Comparison of ENCODE assay signal across 24 cellular contexts in genomic region chr7:152966189-152966588, GRCh38.
DNase-seq lines count a peak whose midpoint lies in the region; ATAC-seq, FAIRE-seq and TF ChIP-seq lines count a peak whose summit lies in the region.
"Had no signal": no experiment of that assay in that cellular context is flagged by ENCODE, and none has a peak within 500 bp of the region (broad histone marks: within the 10 kb centered on the region; RNA-seq: fewer than 3 reads in every experiment).

No MANE protein-coding gene starts in this region.

- H3K27ac Mint-ChIP-seq in CD8-positive, alpha-beta T cell: no peak overlapping the region
- H3K27ac Mint-ChIP-seq: B cell; CD4-positive, alpha-beta T cell; CD8-positive, alpha-beta memory T cell had no signal

- H3K9me3 Mint-ChIP-seq in CD8-positive, alpha-beta T cell: peaks cover 4% of the 10 kb centered on the region

- no peak overlapping the region for H3K4me3 ChIP-seq in K562
- no peak overlapping the region for H3K4me3 ChIP-seq in esophagus muscularis mucosa
- no peak overlapping the region for H3K4me3 ChIP-seq in CD8-positive, alpha-beta T cell (ENCODE audit: low read depth, low read length)
- H3K4me3 ChIP-seq in gastroesophageal sphincter: no peak overlapping the region
- H3K4me3 ChIP-seq: A549; BLaER1 treated with 17β-estradiol and CSF1 and Interleukin-3, amounts not matched to agents 10 nM and 100 nM; GM12878 had no signal

- no peak overlapping the region for H3K9ac ChIP-seq in K562 (ENCODE audit: insufficient read depth in 1 of 2, low read depth in 2 of 2, low read length in 2 of 2)
- H3K9ac ChIP-seq: BLaER1 treated with 17β-estradiol and CSF1 and Interleukin-3, amounts not matched to agents 10 nM and 100 nM had no signal

- H3K4me1 ChIP-seq in K562 (replicated peaks in 1 of 2; ENCODE audit: control insufficient read depth in 2 of 2, insufficient read depth in 2 of 2, low read length in 2 of 2) (no peaks in the 10 kb centered on the region), esophagus muscularis mucosa (no peaks in the 10 kb centered on the region), gastroesophageal sphincter (no peaks in the 10 kb centered on the region)
- no peaks in the 10 kb centered on the region for H3K4me1 ChIP-seq in CD8-positive, alpha-beta T cell (ENCODE audit: insufficient read depth, low read length)
- H3K4me1 ChIP-seq: A549; BLaER1 treated with 17β-estradiol and CSF1 and Interleukin-3, amounts not matched to agents 10 nM and 100 nM had no signal

- H3K4me1 Mint-ChIP-seq in CD8-positive, alpha-beta T cell (ENCODE audit: low read depth): no peaks in the 10 kb centered on the region
- H3K4me1 Mint-ChIP-seq: B cell; CD8-positive, alpha-beta memory T cell had no signal

- DNase-seq in NCI-H69 (lab: John Stamatoyannopoulos, UW) (peak; percentile 14), K562 (ENCODE audit: extremely low read depth in 1 of 4, low spot score in 3 of 4) (no peak), esophagus muscularis mucosa (ENCODE audit: extremely low spot score) (peak; percentile 70)
- DNase-seq in CD8-positive, alpha-beta T cell: no peak
- DNase-seq: AML-193; CD4-positive, alpha-beta T cell; CD8-positive, alpha-beta memory T cell; COR-L47; DMS 273 treated with DMSO at 0.1 percent for 48 hours; DMS153; DMS53; DMS79; DND-41; EL; GDM1 had no signal

- no TSS peak for BruUV-seq in K562 (replicated peaks; lab: Mats Ljungman, UMichigan)

- no peaks in the 10 kb centered on the region for H4K20me1 ChIP-seq in K562 (replicated peaks; ENCODE audit: control insufficient read depth, insufficient read depth, low read length)
- H4K20me1 ChIP-seq: BLaER1 treated with 17β-estradiol and CSF1 and Interleukin-3, amounts not matched to agents 10 nM and 100 nM had no signal

- POLR2A ChIA-PET in K562 (lab: Yijun Ruan, JAX): no interaction called here
- POLR2A ChIA-PET in CD8-positive, alpha-beta T cell (lab: Charles Lee): no interaction called here

- no peak for TF ChIP-seq RAD21 in K562 (CRISPR knock-in tag; conservative IDR thresholded peaks at IDR 0.05 in 1 of 2, IDR thresholded peaks at IDR 0.05 in 1 of 2)

- TF ChIP-seq POLR2A in K562 (conservative IDR thresholded peaks at IDR 0.05) (no peak), esophagus muscularis mucosa (IDR thresholded peaks at IDR 0.05; ENCODE audit: low read depth) (no peak), gastroesophageal sphincter (IDR thresholded peaks at IDR 0.05) (no peak)

- TF ChIP-seq EP300 in K562 (IDR thresholded peaks at IDR 0.05; ENCODE audit: low read length) (no peak), esophagus muscularis mucosa (IDR thresholded peaks at IDR 0.05) (no peak), gastroesophageal sphincter (IDR thresholded peaks at IDR 0.05) (no peak)

- H3K4me3 Mint-ChIP-seq in CD8-positive, alpha-beta T cell: no peak overlapping the region
- H3K4me3 Mint-ChIP-seq: B cell; CD4-positive, alpha-beta T cell; CD8-positive, alpha-beta memory T cell had no signal

- CTCF ChIA-PET in K562 (lab: Yijun Ruan, JAX; ENCODE audit: low intra/inter-chr PET ratio): no interaction called here
- CTCF ChIA-PET in CD8-positive, alpha-beta T cell (lab: Charles Lee): no interaction called here

- WGBS in K562 (ENCODE audit: insufficient coverage, low coverage, missing lambda C conversion rate): 2% methylated on average over 5 of the region's 5 CpGs
- WGBS in esophagus muscularis mucosa: 92% methylated on average over 5 of the region's 5 CpGs
- WGBS in gastroesophageal sphincter (ENCODE audit: low coverage in 1 of 2), 2 donors: 90% methylated on average over 2 of the region's 5 CpGs; no CpG with 5 or more reads in 1 of the 2 donors

- no peaks in the 10 kb centered on the region for H3K36me3 Mint-ChIP-seq in CD8-positive, alpha-beta T cell

- intact Hi-C loops in K562 (cut with micrococcal nuclease): no loop called here
- intact Hi-C loops in esophagus muscularis mucosa (cut with DNase I): no loop called here
- intact Hi-C loops in CD8-positive, alpha-beta T cell (cut with DNase I, micrococcal nuclease): no loop called here

- no peak overlapping the region for H2AFZ ChIP-seq in K562 (ENCODE audit: low read depth, low read length)

- H3K27me3 Mint-ChIP-seq in CD8-positive, alpha-beta T cell (ENCODE audit: low read depth): peaks cover 3% of the 10 kb centered on the region
- H3K27me3 Mint-ChIP-seq: B cell; CD4-positive, alpha-beta T cell had no signal

- no peak overlapping the region for H3K4me2 ChIP-seq in K562 (ENCODE audit: insufficient read depth, low read length)
- H3K4me2 ChIP-seq: A549; BLaER1 treated with 17β-estradiol and CSF1 and Interleukin-3, amounts not matched to agents 10 nM and 100 nM had no signal

- H3K27ac ChIP-seq in K562 (ENCODE audit: extremely low read depth, low read depth, low read length): no peak overlapping the region
- no peak overlapping the region for H3K27ac ChIP-seq in esophagus muscularis mucosa (replicated peaks in 1 of 4)
- H3K27ac ChIP-seq in CD8-positive, alpha-beta T cell (ENCODE audit: low read depth, low read length): no peak overlapping the region
- no peak overlapping the region for H3K27ac ChIP-seq in gastroesophageal sphincter
- H3K27ac ChIP-seq: 22Rv1; A549; BLaER1 treated with 17β-estradiol and CSF1 and Interleukin-3, amounts not matched to agents 10 nM and 100 nM; C4-2B had no signal

- ATAC-seq in K562: no peak
- no peak for ATAC-seq in CD8-positive, alpha-beta T cell
- no peak for ATAC-seq in gastroesophageal sphincter
- ATAC-seq: A549, GM12878 had no signal

- in situ Hi-C loops in K562 (cut with MboI): no loop called here

- no peaks in the 10 kb centered on the region for H3K79me2 ChIP-seq in K562 (ENCODE audit: control insufficient read depth, insufficient read depth, low read length)

- FAIRE-seq in K562 (lab: Jason Lieb, UNC): no peak
- FAIRE-seq: A549, GM12878, GM12892, GM18507 had no signal

- TF ChIP-seq CTCF in K562 (IDR thresholded peaks at IDR 0.05 in 2 of 3, conservative IDR thresholded peaks at IDR 0.05 in 1 of 3; ENCODE audit: insufficient read depth in 2 of 3, low read depth in 1 of 3, low read length in 3 of 3): peak in 2 of 3 experiments; percentile 7 to 52; a peak in 1 of 6 replicates
- TF ChIP-seq CTCF in esophagus muscularis mucosa (IDR thresholded peaks at IDR 0.05): no peak
- TF ChIP-seq CTCF in CD8-positive, alpha-beta T cell (IDR thresholded peaks at IDR 0.05): no peak
- no peak for TF ChIP-seq CTCF in gastroesophageal sphincter (IDR thresholded peaks at IDR 0.05)

- no peaks in the 10 kb centered on the region for H3K9me1 ChIP-seq in K562 (ENCODE audit: control insufficient read depth, insufficient read depth, low read length)

- H3K27me3 ChIP-seq in K562 (ENCODE audit: control insufficient read depth in 2 of 2, insufficient read depth in 2 of 2, low read length in 2 of 2) (no peaks in the 10 kb centered on the region), esophagus muscularis mucosa (no peaks in the 10 kb centered on the region), gastroesophageal sphincter (no peaks in the 10 kb centered on the region)
- no peaks in the 10 kb centered on the region for H3K27me3 ChIP-seq in CD8-positive, alpha-beta T cell (ENCODE audit: insufficient read depth, low read length)
- H3K27me3 ChIP-seq: BLaER1 treated with 17β-estradiol and CSF1 and Interleukin-3, amounts not matched to agents 10 nM and 100 nM had no signal

- H3K9me3 ChIP-seq in K562 (replicated peaks; ENCODE audit: control insufficient read depth, insufficient read depth, low read depth, low read length) (no peaks in the 10 kb centered on the region), esophagus muscularis mucosa (peaks cover 0 to 16% (median 7%) of the 10 kb centered on the region in 4 donors), gastroesophageal sphincter (peaks cover 0 to 47% (median 0%) of the 10 kb centered on the region in 3 donors)
- H3K9me3 ChIP-seq in CD8-positive, alpha-beta T cell (ENCODE audit: low read length): no peaks in the 10 kb centered on the region

- H3K36me3 ChIP-seq in K562 (ENCODE audit: control insufficient read depth, insufficient read depth, low read length): no peaks in the 10 kb centered on the region
- no peaks in the 10 kb centered on the region for H3K36me3 ChIP-seq in esophagus muscularis mucosa
- H3K36me3 ChIP-seq in CD8-positive, alpha-beta T cell (ENCODE audit: insufficient read depth, low read length): no peaks in the 10 kb centered on the region
- H3K36me3 ChIP-seq in gastroesophageal sphincter: no peaks in the 10 kb centered on the region
- H3K36me3 ChIP-seq: BLaER1 treated with 17β-estradiol and CSF1 and Interleukin-3, amounts not matched to agents 10 nM and 100 nM had no signal

TF ChIP-seq in K562, 482 proteins besides CTCF, POLR2A, EP300 and RAD21:
- no peak for TF ChIP-seq ELF1 (tag; IDR thresholded peaks at IDR 0.05)
- no peak for TF ChIP-seq RNF219 (CRISPR knock-in tag; IDR thresholded peaks at IDR 0.05)

Comparison
In these comparisons a context has a peak if more than half of its experiments do, and no peak if none do; other contexts are left out.
1. DNase-seq: peak in NCI-H69 (single experiment) and esophagus muscularis mucosa (single experiment); none in K562 (0 of 4) and CD8-positive, alpha-beta T cell (0 of 7).
2. CTCF ChIP-seq: peak in K562 (2 of 3); none in esophagus muscularis mucosa (0 of 3), CD8-positive, alpha-beta T cell (single experiment) and gastroesophageal sphincter (0 of 4).